Comparison of ENCODE assay signal across 1 cellular context in genomic region chr21:31873275-31873695, GRCh38.
TF ChIP-seq lines count a peak whose summit lies in the region.

No MANE protein-coding gene starts in this region.

TF ChIP-seq in GM23338, 12 proteins besides CTCF, POLR2A, EP300 and RAD21 (continued from another document):
- TF ChIP-seq ZNF462 (CRISPR knock-in tag; IDR thresholded peaks at IDR 0.05) (no peak), EZH2phosphoT487 (IDR thresholded peaks at IDR 0.05; ENCODE audit: unreplicated experiment) (no peak), CREB1 (CRISPR knock-in tag; IDR thresholded peaks at IDR 0.05; ENCODE audit: low read depth) (no peak), STAT1 (IDR thresholded peaks at IDR 0.05; ENCODE audit: unreplicated experiment) (no peak), POLR2AphosphoS5 (IDR thresholded peaks at IDR 0.05; ENCODE audit: low read depth) (no peak), EZH2 (IDR thresholded peaks at IDR 0.05; ENCODE audit: low read depth, unreplicated experiment) (no peak), NANOG (IDR thresholded peaks at IDR 0.05; ENCODE audit: borderline replicate concordance) (no peak)
- TF ChIP-seq, protein P1, sequence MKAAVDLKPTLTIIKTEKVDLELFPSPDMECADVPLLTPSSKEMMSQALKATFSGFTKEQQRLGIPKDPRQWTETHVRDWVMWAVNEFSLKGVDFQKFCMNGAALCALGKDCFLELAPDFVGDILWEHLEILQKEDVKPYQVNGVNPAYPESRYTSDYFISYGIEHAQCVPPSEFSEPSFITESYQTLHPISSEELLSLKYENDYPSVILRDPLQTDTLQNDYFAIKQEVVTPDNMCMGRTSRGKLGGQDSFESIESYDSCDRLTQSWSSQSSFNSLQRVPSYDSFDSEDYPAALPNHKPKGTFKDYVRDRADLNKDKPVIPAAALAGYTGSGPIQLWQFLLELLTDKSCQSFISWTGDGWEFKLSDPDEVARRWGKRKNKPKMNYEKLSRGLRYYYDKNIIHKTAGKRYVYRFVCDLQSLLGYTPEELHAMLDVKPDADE (IDR thresholded peaks at IDR 0.05) = no peak
